8 cellular contexts compared by ENCODE assay signal in the genomic region with DNA sequence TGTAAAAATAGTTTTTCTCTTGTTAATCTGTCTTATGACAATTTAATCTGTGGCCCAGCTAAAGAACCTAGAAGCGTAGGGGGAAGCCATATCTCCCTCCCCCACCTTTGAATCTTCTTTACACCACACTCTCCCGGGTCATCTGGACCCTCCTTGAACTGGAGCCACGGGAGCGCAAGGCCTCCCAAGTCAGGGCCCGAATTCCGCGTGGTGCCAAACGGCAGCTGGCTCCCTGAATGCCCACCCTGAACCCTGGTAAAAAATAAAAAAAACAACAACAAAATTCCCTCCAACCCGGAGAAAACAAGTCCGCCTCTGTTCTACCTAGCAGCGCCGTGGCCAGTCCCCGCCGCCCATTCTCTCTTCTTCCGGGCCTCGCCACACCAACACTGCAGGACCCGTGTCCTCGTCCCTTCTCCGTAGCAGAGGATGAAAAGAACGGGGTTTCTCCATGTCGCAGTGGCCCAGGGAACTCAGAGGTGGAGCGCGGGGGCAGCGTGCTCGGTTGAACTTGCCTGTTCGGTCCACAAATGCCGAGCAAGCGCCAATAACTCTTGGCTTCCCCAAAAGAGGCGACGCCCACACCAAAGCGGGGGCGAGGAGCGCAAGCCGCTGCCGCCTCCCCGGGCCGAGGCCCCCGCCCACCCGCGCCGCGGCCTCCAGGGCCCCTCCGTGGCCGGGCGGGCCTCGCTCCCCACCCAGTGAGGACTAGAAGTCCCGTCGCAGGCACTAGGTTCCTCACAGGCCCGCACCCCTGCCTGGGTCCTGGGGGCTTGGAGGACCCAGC. TPM values are rescaled to one million over a fixed set of nuclear protein-coding genes. Genes with fewer than 3 reads are reported as not detected.
DNase-seq lines count a peak whose midpoint lies in the region; ATAC-seq and TF ChIP-seq lines count a peak whose summit lies in the region.

No MANE protein-coding gene starts in this region.

- H3K36me3 ChIP-seq in HUES6 (ENCODE audit: control insufficient read depth, insufficient read depth, low read length) (no peaks in the 10 kb centered on the region), heart left ventricle (peaks cover 0 to 2% (median 0%) of the 10 kb centered on the region in 9 donors), uterus (no peaks in the 10 kb centered on the region)

- POLR2A ChIA-PET in activated naive CD8-positive, alpha-beta T cell treated with anti-CD3 and anti-CD28 coated beads, Interleukin-2, amount 10 ng/mL, durations not matched to agents 7 days and 5 days (lab: Charles Lee) = interaction anchor here (0.8 to 3.5 kb wide), 3 partner anchors 36 to 96 kb away, joined by 3 to 23 read pairs (median 19); a partner anchor contains a TSS

- TF ChIP-seq CTCF in heart left ventricle (IDR thresholded peaks at IDR 0.05) = no peak
- TF ChIP-seq CTCF in uterus (IDR thresholded peaks at IDR 0.05) = peak in 1 of 4 experiments; percentile 7

- peaks cover 7% of the 10 kb centered on the region for H3K36me3 Mint-ChIP-seq in activated naive CD8-positive, alpha-beta T cell treated with anti-CD3 and anti-CD28 coated beads, Interleukin-2, amount 10 ng/mL, durations not matched to agents 7 days and 5 days

- H3K4me3 ChIP-seq in HUES6 (ENCODE audit: low read depth, low read length) = peak overlapping the region; percentile 60
- peak overlapping the region; percentile 61 to 95 (median 83) for H3K4me3 ChIP-seq in heart left ventricle
- peak overlapping the region; percentile 45 to 91 for H3K4me3 ChIP-seq in uterus

- peak overlapping the region; percentile 36 for H3K9ac ChIP-seq in HUES6 (ENCODE audit: low read length)

- intact Hi-C loops in heart left ventricle (cut with DNase I) (loop anchor here (2.0 to 10.0 kb wide), 15 partner anchors 15 to 165 kb away; a partner anchor contains a TSS), posterior vena cava (cut with DNase I) (loop anchor here in 1 of 2 donors (10.0 kb wide), 1 partner anchor 47 kb away; a partner anchor contains a TSS), uterus (cut with DNase I; ENCODE audit: low total_unique reads) (loop anchor here (10.0 kb wide), 2 partner anchors 47 to 97 kb away; a partner anchor contains a TSS)

- peaks cover 90% of the 10 kb centered on the region for H3K27me3 ChIP-seq in HUES6 (ENCODE audit: control insufficient read depth, insufficient read depth, low read length)
- no peaks in the 10 kb centered on the region for H3K27me3 ChIP-seq in heart left ventricle
- H3K27me3 ChIP-seq in uterus = no peaks in the 10 kb centered on the region

- peak overlapping the region; percentile 35 for H3K27ac Mint-ChIP-seq in activated naive CD8-positive, alpha-beta T cell treated with anti-CD3 and anti-CD28 coated beads, Interleukin-2, amount 10 ng/mL, durations not matched to agents 7 days and 5 days

- H3K4me1 ChIP-seq in HUES6 (ENCODE audit: control insufficient read depth, insufficient read depth, low read length) (peaks cover 13% of the 10 kb centered on the region), heart left ventricle (peaks cover 3 to 46% (median 25%) of the 10 kb centered on the region in 12 donors), uterus (no peaks in the 10 kb centered on the region)

- peaks cover 7% of the 10 kb centered on the region for H3K9me3 Mint-ChIP-seq in activated naive CD8-positive, alpha-beta T cell treated with anti-CD3 and anti-CD28 coated beads, Interleukin-2, amount 10 ng/mL, durations not matched to agents 7 days and 5 days

- TF ChIP-seq POLR2A in heart left ventricle (IDR thresholded peaks at IDR 0.05) (no peak), uterus (IDR thresholded peaks at IDR 0.05) (peak in 1 of 2 donors; percentile 12)

- ATAC-seq in GM21528 (IDR thresholded peaks at IDR 0.05; ENCODE audit: low FRiP score, unreplicated experiment) (peak; percentile 83), heart left ventricle (peak; percentile 44 to 84 (median 78))
- peak; percentile 67 for ATAC-seq in activated naive CD8-positive, alpha-beta T cell treated with anti-CD3 and anti-CD28 coated beads, Interleukin-2, amount 10 ng/mL, durations not matched to agents 7 days and 5 days (ENCODE audit: low read depth)

- DNase-seq in DMS53 treated with DMSO at 0.1 percent for 48 hours (lab: John Stamatoyannopoulos, UW; ENCODE audit: unreplicated experiment) (peak; percentile 65), SKM-1 (lab: John Stamatoyannopoulos, UW; ENCODE audit: unreplicated experiment) (peak; percentile 13), heart left ventricle (peak; percentile 72 to 88 (median 80)), posterior vena cava (ENCODE audit: low spot score) (peak; percentile 90), uterus (peak; percentile 71 to 74)
- DNase-seq in activated naive CD8-positive, alpha-beta T cell treated with anti-CD3 and anti-CD28 coated beads, Interleukin-2, amount 10 ng/mL, durations not matched to agents 7 days and 5 days = peak; percentile 70

- H3K27ac ChIP-seq in HUES6 (ENCODE audit: low read depth, low read length) (no peak overlapping the region), heart left ventricle (peak overlapping the region; percentile 84 to 99 (median 97)), uterus (peak overlapping the region; percentile 97)

- peaks cover 16% of the 10 kb centered on the region for H3K27me3 Mint-ChIP-seq in activated naive CD8-positive, alpha-beta T cell treated with anti-CD3 and anti-CD28 coated beads, Interleukin-2, amount 10 ng/mL, durations not matched to agents 7 days and 5 days

- H3K9me3 ChIP-seq in HUES6 (ENCODE audit: control insufficient read depth, insufficient read depth, low read depth, low read length) (peaks cover 6% of the 10 kb centered on the region; the same call in 1 of the 2 replicates), heart left ventricle (peaks cover 0 to 9% (median 0%) of the 10 kb centered on the region in 12 donors), uterus (no peaks in the 10 kb centered on the region)

- H3K4me1 Mint-ChIP-seq in activated naive CD8-positive, alpha-beta T cell treated with anti-CD3 and anti-CD28 coated beads, Interleukin-2, amount 10 ng/mL, durations not matched to agents 7 days and 5 days = peaks cover 10% of the 10 kb centered on the region

- WGBS in heart left ventricle, 4 donors = 0 to 1% (median 1%) methylated on average over 25 to 49 of the region's 49 CpGs

- H3K4me3 Mint-ChIP-seq in activated naive CD8-positive, alpha-beta T cell treated with anti-CD3 and anti-CD28 coated beads, Interleukin-2, amount 10 ng/mL, durations not matched to agents 7 days and 5 days = peak overlapping the region; percentile 90

RNA-seq across cellular contexts. Expression of a gene that starts 15.1 kb away (rescaled TPM):
- under 1 TPM; 0.37 to 0.83 TPM for total RNA-seq in activated naive CD8-positive, alpha-beta T cell treated with anti-CD3 and anti-CD28 coated beads, Interleukin-2, amount 10 ng/mL, durations not matched to agents 7 days and 5 days
- total RNA-seq in heart left ventricle (100 to 1,000 TPM in 7 of 9 donors, 10 to 100 TPM in 2; 91.1 to 146 (median 130) TPM), posterior vena cava (100 to 1,000 TPM; 129 to 163 TPM), uterus (100 to 1,000 TPM in 3 of 4 donors, 10 to 100 TPM in 1; 62.9 to 328 (median 215) TPM)
- polyA plus RNA-seq in heart left ventricle = 10 to 100 TPM; 37.1 to 56.2 TPM

RNA-seq across cellular contexts. Expression of a gene that starts 50.6 kb away (rescaled TPM):
- 10 to 100 TPM; 41.3 to 45.4 TPM for total RNA-seq in activated naive CD8-positive, alpha-beta T cell treated with anti-CD3 and anti-CD28 coated beads, Interleukin-2, amount 10 ng/mL, durations not matched to agents 7 days and 5 days
- total RNA-seq in heart left ventricle (10 to 100 TPM; 21.4 to 39.3 (median 28.6) TPM), posterior vena cava (10 to 100 TPM; 24.1 to 34.8 TPM), uterus (10 to 100 TPM; 14.1 to 96.1 (median 38.9) TPM)
- 10 to 100 TPM; 10.4 to 23.4 TPM for polyA plus RNA-seq in heart left ventricle

Comparison
In these comparisons a context has a peak if more than half of its experiments do, and no peak if none do; other contexts are left out.
1. DNase-seq: peak in every context shown above with its lines; median percentile 90 in posterior vena cava; 80 in heart left ventricle; 72 in uterus; 70 in activated naive CD8-positive, alpha-beta T cell treated with anti-CD3 and anti-CD28 coated beads, Interleukin-2, amount 10 ng/mL, durations not matched to agents 7 days and 5 days; 65 in DMS53 treated with DMSO at 0.1 percent for 48 hours; 13 in SKM-1.
2. RNA of a gene that starts 15.1 kb away (total RNA-seq): 62.9 to 328 TPM in uterus, 129 to 163 TPM in posterior vena cava and 91.1 to 146 TPM in heart left ventricle; 0.37 to 0.83 TPM in activated naive CD8-positive, alpha-beta T cell treated with anti-CD3 and anti-CD28 coated beads, Interleukin-2, amount 10 ng/mL, durations not matched to agents 7 days and 5 days; every median in the first group is over 10 times any median in the second.
3. Peak in every context shown above with its lines, with median percentiles within 50 percentile points of each other: ATAC-seq and H3K4me3 ChIP-seq.